In genomic region chr17:19448341-19449268, GRCh38 we compare ENCODE assay signal across 9 cellular contexts. TPM values are rescaled to one million over a fixed set of nuclear protein-coding genes. Genes with fewer than 3 reads are reported as not detected.
A peak's percentile ranks its signal among the peaks of the same experiment; 100 is the strongest.
DNase-seq lines count a peak whose midpoint lies in the region; ATAC-seq and TF ChIP-seq lines count a peak whose summit lies in the region.
"Had no signal": no experiment of that assay in that cellular context is flagged by ENCODE, and none has a peak within 500 bp of the region (broad histone marks: within the 10 kb centered on the region; RNA-seq: fewer than 3 reads in every experiment).

No MANE protein-coding gene starts in this region.

- peak overlapping the region; percentile 61 for H3K27ac ChIP-seq in cardiac muscle cell
- H3K27ac ChIP-seq in mesenchymal stem cell (ENCODE audit: low read length, poor library complexity, severe bottlenecking) = no peak overlapping the region
- peak overlapping the region; percentile 86 to 94 for H3K27ac ChIP-seq in uterus
- H3K27ac ChIP-seq in effector memory CD4-positive, alpha-beta T cell (ENCODE audit: insufficient read depth, low read length, poor library complexity, severe bottlenecking) = no peak overlapping the region
- H3K27ac ChIP-seq: C4-2B had no signal

- H2BK5ac ChIP-seq in mesenchymal stem cell (ENCODE audit: low read depth, low read length, poor library complexity, severe bottlenecking) = peak overlapping the region; percentile 33

- H3K4me3 Mint-ChIP-seq in natural killer cell treated with Interleukin-12 subunit alpha and Interleukin-12 subunit beta and Interleukin-15 and Interleukin-18, amount 100 ng/mL, for 72 hours = no peak overlapping the region

- peak in 1 of 2 donors; percentile 9 for TF ChIP-seq POLR2A in uterus (IDR thresholded peaks at IDR 0.05)

- H3K9me3 Mint-ChIP-seq in natural killer cell treated with Interleukin-12 subunit alpha and Interleukin-12 subunit beta and Interleukin-15 and Interleukin-18, amount 100 ng/mL, for 72 hours = no peaks in the 10 kb centered on the region

- no peaks in the 10 kb centered on the region for H3K4me1 ChIP-seq in cardiac muscle cell (ENCODE audit: low read depth)
- H3K4me1 ChIP-seq in mesenchymal stem cell (ENCODE audit: control insufficient read depth, insufficient read depth, low read depth, low read length) = peaks cover 2% of the 10 kb centered on the region
- H3K4me1 ChIP-seq in uterus = peaks cover 7 to 15% of the 10 kb centered on the region in 2 donors
- H3K4me1 ChIP-seq in effector memory CD4-positive, alpha-beta T cell (ENCODE audit: control insufficient read depth, insufficient read depth, low read length, poor library complexity, severe bottlenecking) = no peaks in the 10 kb centered on the region

- intact Hi-C loops in Right ventricle myocardium inferior (cut with DNase I) (loop anchor here (1.0 kb wide), 1 partner anchor 86 kb away; the partner anchor contains the start of gene B9D1), uterus (cut with DNase I; ENCODE audit: low total_unique reads) (loop anchor here (10.0 kb wide), 1 partner anchor 74 kb away; the partner anchor contains the start of gene MAPK7)

- H2AK5ac ChIP-seq in mesenchymal stem cell (ENCODE audit: low read length, severe bottlenecking) = no peak overlapping the region

- no peaks in the 10 kb centered on the region for H3K36me3 Mint-ChIP-seq in natural killer cell treated with Interleukin-12 subunit alpha and Interleukin-12 subunit beta and Interleukin-15 and Interleukin-18, amount 100 ng/mL, for 72 hours

- H3K4me1 Mint-ChIP-seq in natural killer cell treated with Interleukin-12 subunit alpha and Interleukin-12 subunit beta and Interleukin-15 and Interleukin-18, amount 100 ng/mL, for 72 hours (ENCODE audit: low read depth in 2 of 2) = peaks cover 4 to 5% of the 10 kb centered on the region in 2 donors

- peak overlapping the region; percentile 88 for H2BK120ac ChIP-seq in mesenchymal stem cell (ENCODE audit: low read depth, low read length)

- H2AFZ ChIP-seq in mesenchymal stem cell (ENCODE audit: low read depth, low read length) = no peak overlapping the region

- no peak overlapping the region for H3K23ac ChIP-seq in mesenchymal stem cell (ENCODE audit: low read length in 2 of 2)

- H3K9me3 ChIP-seq in cardiac muscle cell (ENCODE audit: low read depth) = no peaks in the 10 kb centered on the region
- peaks cover 2% of the 10 kb centered on the region for H3K9me3 ChIP-seq in mesenchymal stem cell (ENCODE audit: control insufficient read depth, low read length)
- no peaks in the 10 kb centered on the region for H3K9me3 ChIP-seq in uterus
- H3K9me3 ChIP-seq in effector memory CD4-positive, alpha-beta T cell (ENCODE audit: control insufficient read depth, low read length) = no peaks in the 10 kb centered on the region

- TF ChIP-seq CTCF in cardiac muscle cell (IDR thresholded peaks at IDR 0.05; ENCODE audit: low read depth, low read length) = no peak
- no peak for TF ChIP-seq CTCF in uterus (IDR thresholded peaks at IDR 0.05)

- H3K27me3 Mint-ChIP-seq in natural killer cell treated with Interleukin-12 subunit alpha and Interleukin-12 subunit beta and Interleukin-15 and Interleukin-18, amount 100 ng/mL, for 72 hours = peaks cover 0 to 16% of the 10 kb centered on the region in 2 donors

- H3K27me3 ChIP-seq in cardiac muscle cell = no peaks in the 10 kb centered on the region
- H3K27me3 ChIP-seq in mesenchymal stem cell (ENCODE audit: control insufficient read depth in 1 of 2, insufficient read depth in 1 of 2, low read length in 2 of 2) = peaks cover 0 to 16% of the 10 kb centered on the region in 2 experiments
- H3K27me3 ChIP-seq in uterus = no peaks in the 10 kb centered on the region
- no peaks in the 10 kb centered on the region for H3K27me3 ChIP-seq in effector memory CD4-positive, alpha-beta T cell (replicated peaks; ENCODE audit: control insufficient read depth, insufficient read depth, low read length, poor library complexity, severe bottlenecking)

- peak overlapping the region; percentile 90 for H4K91ac ChIP-seq in mesenchymal stem cell (ENCODE audit: low read length)

- no peak overlapping the region for H3K14ac ChIP-seq in mesenchymal stem cell (ENCODE audit: low read length in 2 of 2)

- H2BK12ac ChIP-seq in mesenchymal stem cell (ENCODE audit: low read length in 2 of 2) = peak overlapping the region; percentile 67 to 99

- peak; percentile 46 to 99 for DNase-seq in cardiac muscle cell (ENCODE audit: low read depth in 1 of 2, low spot score in 1 of 2)
- no peak for DNase-seq in Right ventricle myocardium inferior (ENCODE audit: missing footprints)
- DNase-seq in dermis blood vessel endothelial cell = peak; percentile 88
- DNase-seq in mesenchymal stem cell = peak; percentile 98
- DNase-seq in uterus = peak; percentile 71 to 87
- no peak for DNase-seq in effector memory CD4-positive, alpha-beta T cell
- no peak for DNase-seq in natural killer cell treated with Interleukin-12 subunit alpha and Interleukin-12 subunit beta and Interleukin-15 and Interleukin-18, amount 100 ng/mL, for 72 hours (ENCODE audit: low spot score)

- H3K36me3 ChIP-seq in cardiac muscle cell (no peaks in the 10 kb centered on the region), mesenchymal stem cell (ENCODE audit: control insufficient read depth in 1 of 2, insufficient read depth in 2 of 2, low read depth in 1 of 2, low read length in 2 of 2) (no peaks in the 10 kb centered on the region), uterus (no peaks in the 10 kb centered on the region)
- no peaks in the 10 kb centered on the region for H3K36me3 ChIP-seq in effector memory CD4-positive, alpha-beta T cell (ENCODE audit: control insufficient read depth, insufficient read depth, low read length)

- no peak overlapping the region for H3K27ac Mint-ChIP-seq in natural killer cell treated with Interleukin-12 subunit alpha and Interleukin-12 subunit beta and Interleukin-15 and Interleukin-18, amount 100 ng/mL, for 72 hours

- H3K9ac ChIP-seq in mesenchymal stem cell (ENCODE audit: low read length) = peak overlapping the region; percentile 77

- no peak overlapping the region for H3K4me2 ChIP-seq in mesenchymal stem cell (ENCODE audit: low read length, poor library complexity, severe bottlenecking)

- peak overlapping the region; percentile 49 to 99 for H3K18ac ChIP-seq in mesenchymal stem cell (ENCODE audit: low read depth in 1 of 2, low read length in 2 of 2)

- H4K8ac ChIP-seq in mesenchymal stem cell (ENCODE audit: low read length) = peak overlapping the region; percentile 95

- H3K4me3 ChIP-seq in cardiac muscle cell = no peak overlapping the region
- peak overlapping the region in 1 of 2 experiments; percentile 44 for H3K4me3 ChIP-seq in mesenchymal stem cell (ENCODE audit: insufficient read depth in 1 of 2, low read depth in 1 of 2, low read length in 2 of 2)
- H3K4me3 ChIP-seq in uterus = no peak overlapping the region
- H3K4me3 ChIP-seq in effector memory CD4-positive, alpha-beta T cell (ENCODE audit: insufficient read depth, low read depth, low read length, poor library complexity, severe bottlenecking) = no peak overlapping the region

- WGBS in mesenchymal stem cell = 39% methylated on average over 5 of the region's 8 CpGs

- peak overlapping the region; percentile 98 to 99 for H3K4ac ChIP-seq in mesenchymal stem cell (ENCODE audit: low read depth in 1 of 2, low read length in 2 of 2)

- no peaks in the 10 kb centered on the region for H3K79me1 ChIP-seq in mesenchymal stem cell (replicated peaks; ENCODE audit: low read length, poor library complexity, severe bottlenecking)

- no peak overlapping the region for H2BK15ac ChIP-seq in mesenchymal stem cell (ENCODE audit: low read depth, poor library complexity, severe bottlenecking)

- ATAC-seq in Right ventricle myocardium inferior = no peak
- ATAC-seq in GM21526 (IDR thresholded peaks at IDR 0.05; ENCODE audit: low FRiP score, unreplicated experiment) = no peak
- no peak for ATAC-seq in natural killer cell treated with Interleukin-12 subunit alpha and Interleukin-12 subunit beta and Interleukin-15 and Interleukin-18, amount 100 ng/mL, for 72 hours

RNA-seq across cellular contexts. Expression of gene RNF112, which starts 37.6 kb away (rescaled TPM):
- total RNA-seq in cardiac muscle cell = 1.2 and 2.6 TPM in 2 replicates
- polyA plus RNA-seq in cardiac muscle cell = 0.66 and 0.79 TPM in 2 replicates
- 3.5 TPM for total RNA-seq in Right ventricle myocardium inferior
- total RNA-seq in dermis blood vessel endothelial cell = 0.51 and 0.70 TPM in 2 replicates
- polyA plus RNA-seq in mesenchymal stem cell (2013, experiment 1 of 2) = 0.08 TPM
- polyA plus RNA-seq in mesenchymal stem cell (2013, experiment 2 of 2) = 0.08 TPM
- 10 to 100 TPM in 1 of 4 donors, 1 to 10 TPM in 2, under 1 TPM in 1; 0.88 to 14.7 (median 3.7) TPM for total RNA-seq in uterus
- total RNA-seq in natural killer cell treated with Interleukin-12 subunit alpha and Interleukin-12 subunit beta and Interleukin-15 and Interleukin-18, amount 100 ng/mL, for 72 hours = 1 to 10 TPM in 1 of 2 donors, under 1 TPM in 1; 0.14 to 1.1 TPM

Comparison
In these comparisons a context has a peak if more than half of its experiments do, and no peak if none do; other contexts are left out.
1. DNase-seq: peak in cardiac muscle cell (2 of 2), dermis blood vessel endothelial cell (single experiment), mesenchymal stem cell (single experiment) and uterus (2 of 2); none in Right ventricle myocardium inferior (single experiment), effector memory CD4-positive, alpha-beta T cell (0 of 3) and natural killer cell treated with Interleukin-12 subunit alpha and Interleukin-12 subunit beta and Interleukin-15 and Interleukin-18, amount 100 ng/mL, for 72 hours (single experiment).
2. H3K27ac ChIP-seq: peak in cardiac muscle cell (single experiment) and uterus (2 of 2); none in mesenchymal stem cell (single experiment) and effector memory CD4-positive, alpha-beta T cell (single experiment).